In genomic region chr7:90709501-90710465, GRCh38 we compare ENCODE assay signal across 8 cellular contexts.
DNase-seq lines count a peak whose midpoint lies in the region; ATAC-seq, FAIRE-seq and TF ChIP-seq lines count a peak whose summit lies in the region.

No MANE protein-coding gene starts in this region.

- H3K27ac Mint-ChIP-seq in nephron progenitor cell: no peak overlapping the region

- no peaks in the 10 kb centered on the region for H3K9me3 ChIP-seq in RWPE2 (ENCODE audit: severe bottlenecking)
- peaks cover 9% of the 10 kb centered on the region; the same call in 1 of the 2 replicates for H3K9me3 ChIP-seq in iPS-20b (ENCODE audit: insufficient read depth, low read depth, low read length)
- H3K9me3 ChIP-seq in small intestine (ENCODE audit: control insufficient read depth, low read depth): no peaks in the 10 kb centered on the region

- TF ChIP-seq CTCF in RWPE2 (IDR thresholded peaks at IDR 0.05; ENCODE audit: poor library complexity, severe bottlenecking) (no peak), nephron progenitor cell (IDR thresholded peaks at IDR 0.05) (no peak)

- no peaks in the 10 kb centered on the region for H3K36me3 Mint-ChIP-seq in nephron progenitor cell (ENCODE audit: low read depth)

- H3K4me3 ChIP-seq in RWPE2 (ENCODE audit: severe bottlenecking) (no peak overlapping the region), iPS-20b (ENCODE audit: low read length) (no peak overlapping the region; the same call in 1 of the 2 replicates), small intestine (ENCODE audit: low read depth in 1 of 2, low read length in 2 of 2) (no peak overlapping the region)

- peaks cover 3% of the 10 kb centered on the region for H3K9me3 Mint-ChIP-seq in nephron progenitor cell

- H3K27ac ChIP-seq in RWPE2 (ENCODE audit: poor library complexity, severe bottlenecking) (peak overlapping the region; percentile 10), iPS-20b (ENCODE audit: low read length) (no peak overlapping the region), small intestine (ENCODE audit: low read depth in 1 of 2, low read length in 1 of 2) (peak overlapping the region in 1 of 2 donors; percentile 33)

- H3K4me1 ChIP-seq in RWPE2 (ENCODE audit: insufficient read depth, poor library complexity, severe bottlenecking): peaks cover 2% of the 10 kb centered on the region
- H3K4me1 ChIP-seq in iPS-20b (ENCODE audit: insufficient read depth, low read length): peaks cover 34% of the 10 kb centered on the region
- H3K4me1 ChIP-seq in small intestine (ENCODE audit: control insufficient read depth in 2 of 2, insufficient read depth in 1 of 2, low read depth in 1 of 2, low read length in 1 of 2): no peaks in the 10 kb centered on the region

- H3K4me1 Mint-ChIP-seq in nephron progenitor cell: peaks cover 50% of the 10 kb centered on the region

- FAIRE-seq in small intestine (lab: Jason Lieb, UNC) (no peak), frontal cortex (lab: Jason Lieb, UNC) (no peak)

- peak overlapping the region; percentile 35; the same call in 1 of the 2 replicates for H3K9ac ChIP-seq in iPS-20b (ENCODE audit: low read depth, low read length)

- H3K36me3 ChIP-seq in RWPE2 (ENCODE audit: low read depth) (no peaks in the 10 kb centered on the region), iPS-20b (ENCODE audit: insufficient read depth, low read depth, low read length) (no peaks in the 10 kb centered on the region), small intestine (ENCODE audit: control insufficient read depth in 2 of 2, insufficient read depth in 2 of 2, low read length in 2 of 2) (no peaks in the 10 kb centered on the region)

- H3K27me3 ChIP-seq in RWPE2 (ENCODE audit: insufficient read depth, poor library complexity, severe bottlenecking) (no peaks in the 10 kb centered on the region), iPS-20b (ENCODE audit: insufficient read depth, low read length) (no peaks in the 10 kb centered on the region), small intestine (ENCODE audit: control insufficient read depth in 2 of 2, insufficient read depth in 2 of 2, low read length in 2 of 2) (no peaks in the 10 kb centered on the region)

- no peak overlapping the region for H3K4me3 Mint-ChIP-seq in nephron progenitor cell

- ATAC-seq in GM18867 (IDR thresholded peaks at IDR 0.05; ENCODE audit: unreplicated experiment) (peak; percentile 35), HG02840 (IDR thresholded peaks at IDR 0.05; ENCODE audit: low FRiP score, unreplicated experiment) (peak; percentile 45), RWPE2 (ENCODE audit: low read depth) (peak; percentile 51; the same call in 2 of the 3 replicates)

- DNase-seq in RWPE2 (ENCODE audit: low spot score) (no peak), LoVo (ENCODE audit: low spot score) (no peak), small intestine (no peak), frontal cortex (ENCODE audit: low spot score in 2 of 2) (no peak), nephron progenitor cell (no peak)

- H3K27me3 Mint-ChIP-seq in nephron progenitor cell (ENCODE audit: low read depth, poor library complexity): peaks cover 3% of the 10 kb centered on the region

- 36 to 43% (median 36%) methylated on average over 11 of the region's 11 CpGs for WGBS in small intestine, 3 donors
